Comparison of ENCODE assay signal across 1 cellular context in genomic region chr7:42931834-42932651, GRCh38.
TF ChIP-seq lines count a peak whose summit lies in the region.

Gene MRPL32, plus strand, starts transcription at chr7:42932376. Its CDS starts 11 bp downstream, at chr7:42932387.
Gene PSMA2, minus strand, starts transcription at chr7:42932174. Its CDS starts 16 bp downstream, at chr7:42932158.

TF ChIP-seq in HepG2, 621 proteins besides CTCF, POLR2A, EP300 and RAD21 (continued from another document and continues in another):
- TF ChIP-seq HMGXB3 (CRISPR knock-in tag; IDR thresholded peaks at IDR 0.05; ENCODE audit: borderline replicate concordance), result peak; percentile 89; the same call in 1 of the 2 replicates
- no peak; the same call in 1 of the 2 replicates for TF ChIP-seq MXD1 (CRISPR knock-in tag; IDR thresholded peaks at IDR 0.05)
- TF ChIP-seq ZBTB10 (CRISPR knock-in tag; IDR thresholded peaks at IDR 0.05; ENCODE audit: borderline replicate concordance), result no peak
- no peak for TF ChIP-seq RFX1 (IDR thresholded peaks at IDR 0.05)
- peak; percentile 58; the same call in 1 of the 2 replicates for TF ChIP-seq ZNF317 (CRISPR knock-in tag; IDR thresholded peaks at IDR 0.05)
- peak; percentile 80; the same call in 1 of the 2 replicates for TF ChIP-seq ZGPAT (CRISPR knock-in tag; IDR thresholded peaks at IDR 0.05)
- TF ChIP-seq NFKB2 (CRISPR knock-in tag; IDR thresholded peaks at IDR 0.05; ENCODE audit: borderline replicate concordance), result peak; percentile 73; the same call in 1 of the 2 replicates
- TF ChIP-seq ZMAT3 (CRISPR knock-in tag; conservative IDR thresholded peaks at IDR 0.05), result 0 out of 2 replicates have a peak, but pooled peaks have one; percentile 52
- TF ChIP-seq RBM22 (optimal IDR thresholded peaks at IDR 0.05; ENCODE audit: low read length), result no peak
- TF ChIP-seq ZNF225 (CRISPR knock-in tag; IDR thresholded peaks at IDR 0.05), result no peak
- TF ChIP-seq ZC3H4 (CRISPR knock-in tag; IDR thresholded peaks at IDR 0.05; ENCODE audit: borderline replicate concordance), result no peak
- TF ChIP-seq ZHX1 (CRISPR knock-in tag; IDR thresholded peaks at IDR 0.05; ENCODE audit: low read depth), result 0 out of 2 replicates have a peak, but pooled peaks have one; percentile 16
- TF ChIP-seq ZNF274 (CRISPR knock-in tag; IDR thresholded peaks at IDR 0.05), result no peak
- TF ChIP-seq MNT (IDR thresholded peaks at IDR 0.05), result peak; percentile 68
- no peak for TF ChIP-seq ZNF484 (CRISPR knock-in tag; IDR thresholded peaks at IDR 0.05; ENCODE audit: borderline replicate concordance, low read depth)
- TF ChIP-seq ZNF766 (CRISPR knock-in tag; IDR thresholded peaks at IDR 0.05; ENCODE audit: borderline replicate concordance), result no peak
- no peak for TF ChIP-seq SIX4 (CRISPR knock-in tag; IDR thresholded peaks at IDR 0.05)
- peak; percentile 92 for TF ChIP-seq PHF8 (CRISPR knock-in tag; IDR thresholded peaks at IDR 0.05)
- TF ChIP-seq TIGD3 (CRISPR knock-in tag; IDR thresholded peaks at IDR 0.05; ENCODE audit: borderline replicate concordance), result peak; percentile 50; the same call in 1 of the 2 replicates
- no peak; the same call in 1 of the 2 replicates for TF ChIP-seq ZMYM3 (CRISPR knock-in tag; IDR thresholded peaks at IDR 0.05)
- TF ChIP-seq ZBTB43 (CRISPR knock-in tag; conservative IDR thresholded peaks at IDR 0.05), result no peak
- TF ChIP-seq ZNF296 (CRISPR knock-in tag; conservative IDR thresholded peaks at IDR 0.05), result no peak
- no peak for TF ChIP-seq ZNF577 (CRISPR knock-in tag; IDR thresholded peaks at IDR 0.05; ENCODE audit: borderline replicate concordance, low read depth)
- peak; percentile 68; the same call in 1 of the 2 replicates for TF ChIP-seq ELF4 (CRISPR knock-in tag; IDR thresholded peaks at IDR 0.05; ENCODE audit: borderline replicate concordance)
- peak; percentile 51; the same call in 1 of the 2 replicates for TF ChIP-seq SIN3B (IDR thresholded peaks at IDR 0.05; ENCODE audit: low read length)
- TF ChIP-seq REST (IDR thresholded peaks at IDR 0.05; ENCODE audit: borderline replicate concordance in 1 of 2, low read depth in 1 of 2, low read length in 2 of 2), result peak in 1 of 2 experiments; percentile 51; a peak in 1 of 4 replicates
- no peak for TF ChIP-seq IKZF1 (IDR thresholded peaks at IDR 0.05)
- TF ChIP-seq HOMEZ (CRISPR knock-in tag; IDR thresholded peaks at IDR 0.05; ENCODE audit: low read depth), result no peak
- peak; percentile 95 for TF ChIP-seq ASH2L (IDR thresholded peaks at IDR 0.05; ENCODE audit: insufficient read length, low read depth, low read length)
- TF ChIP-seq FOXM1 (CRISPR knock-in tag; IDR thresholded peaks at IDR 0.05), result no peak
- peak; percentile 60; the same call in 1 of the 2 replicates for TF ChIP-seq SIN3A (IDR thresholded peaks at IDR 0.05; ENCODE audit: borderline replicate concordance, low read depth, low read length)
- peak; percentile 83 for TF ChIP-seq RBFOX2 (IDR thresholded peaks at IDR 0.05; ENCODE audit: low read depth, low read length)
- TF ChIP-seq ZNF607 (CRISPR knock-in tag; IDR thresholded peaks at IDR 0.05; ENCODE audit: borderline replicate concordance), result peak; percentile 39; the same call in 1 of the 2 replicates
- TF ChIP-seq ZNF841 (CRISPR knock-in tag; IDR thresholded peaks at IDR 0.05; ENCODE audit: borderline replicate concordance), result no peak
